In the genomic region with DNA sequence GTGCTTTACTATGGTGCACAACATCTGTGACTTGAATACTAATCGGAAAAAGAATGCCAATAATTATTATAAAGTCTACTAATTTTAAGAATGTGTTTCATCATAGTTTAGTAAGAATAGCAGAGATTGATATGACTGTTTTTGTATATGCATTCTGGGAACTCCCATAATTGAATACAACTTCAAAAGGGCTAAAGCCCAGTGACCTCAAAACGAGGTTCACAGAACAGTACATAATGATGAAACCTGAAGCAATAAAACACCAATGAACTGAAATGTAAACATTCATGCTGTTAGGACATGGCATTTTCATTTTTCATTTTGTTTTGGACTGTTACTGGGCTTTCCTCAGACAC, we compare ENCODE assay signal across 8 cellular contexts. TPM values are rescaled to one million over a fixed set of nuclear protein-coding genes. Genes with fewer than 3 reads are reported as not detected.
A peak's percentile ranks its signal among the peaks of the same experiment; 100 is the strongest.
DNase-seq lines count a peak whose midpoint lies in the region; ATAC-seq and TF ChIP-seq lines count a peak whose summit lies in the region.

No MANE protein-coding gene starts in this region.

- peak; percentile 43 for DNase-seq in GM03348 (ENCODE audit: low spot score)
- DNase-seq in activated B cell treated with CpG ODN at 0.5 μM for 24 hours, result no peak
- DNase-seq in right cardiac atrium, result no peak
- DNase-seq in stimulated activated effector memory CD8-positive, alpha-beta T cell treated with anti-CD3 and anti-CD28 coated beads, Interleukin-12 subunit alpha, Interleukin-12 subunit beta, amount 100 ng/mL, for 72 hours (ENCODE audit: low spot score in 2 of 2), result no peak
- DNase-seq in COR-L47 (lab: John Stamatoyannopoulos, UW), result no peak
- no peak for DNase-seq in NCI-H446 treated with DMSO at 0.1 percent for 48 hours (lab: John Stamatoyannopoulos, UW)
- no peak for DNase-seq in NOMO-1 (lab: John Stamatoyannopoulos, UW; ENCODE audit: unreplicated experiment in 2 of 2)

- ATAC-seq in HG02610 (IDR thresholded peaks at IDR 0.05; ENCODE audit: unreplicated experiment), result peak; percentile 34
- ATAC-seq in activated B cell treated with CpG ODN at 0.5 μM for 24 hours (ENCODE audit: low read depth), result peak; percentile 15
- ATAC-seq in right cardiac atrium, result no peak
- peak; percentile 76 for ATAC-seq in stimulated activated effector memory CD8-positive, alpha-beta T cell treated with anti-CD3 and anti-CD28 coated beads, Interleukin-12 subunit alpha, Interleukin-12 subunit beta, amount 100 ng/mL, for 72 hours

- peaks cover 28% of the 10 kb centered on the region for H3K4me1 Mint-ChIP-seq in activated B cell treated with CpG ODN at 0.5 μM for 24 hours
- peaks cover 13% of the 10 kb centered on the region for H3K4me1 Mint-ChIP-seq in stimulated activated effector memory CD8-positive, alpha-beta T cell treated with anti-CD3 and anti-CD28 coated beads, Interleukin-12 subunit alpha, Interleukin-12 subunit beta, amount 100 ng/mL, for 72 hours

- no peaks in the 10 kb centered on the region for H3K27me3 Mint-ChIP-seq in activated B cell treated with CpG ODN at 0.5 μM for 24 hours

- peak overlapping the region; percentile 64 for H3K4me3 ChIP-seq in right cardiac atrium (ENCODE audit: low read length)

- peaks cover 8% of the 10 kb centered on the region for H3K36me3 Mint-ChIP-seq in activated B cell treated with CpG ODN at 0.5 μM for 24 hours (ENCODE audit: low read depth)
- peaks cover 41% of the 10 kb centered on the region for H3K36me3 Mint-ChIP-seq in stimulated activated effector memory CD8-positive, alpha-beta T cell treated with anti-CD3 and anti-CD28 coated beads, Interleukin-12 subunit alpha, Interleukin-12 subunit beta, amount 100 ng/mL, for 72 hours

- CTCF ChIA-PET in activated B cell treated with CpG ODN at 0.5 μM for 24 hours (lab: Charles Lee), result no interaction called here

- H3K27ac Mint-ChIP-seq in activated B cell treated with CpG ODN at 0.5 μM for 24 hours, result peak overlapping the region; percentile 94
- H3K27ac Mint-ChIP-seq in stimulated activated effector memory CD8-positive, alpha-beta T cell treated with anti-CD3 and anti-CD28 coated beads, Interleukin-12 subunit alpha, Interleukin-12 subunit beta, amount 100 ng/mL, for 72 hours, result peak overlapping the region; percentile 99

- intact Hi-C loops in activated B cell treated with CpG ODN at 0.5 μM for 24 hours (cut with micrococcal nuclease), result loop anchor here (1.0 to 10.0 kb wide), 8 partner anchors 100 to 1458 kb away; a partner anchor contains a TSS
- intact Hi-C loops in right cardiac atrium (cut with DNase I), result no loop called here

- H3K4me1 ChIP-seq in right cardiac atrium (ENCODE audit: control insufficient read depth, insufficient read depth, low read length), result no peaks in the 10 kb centered on the region

- H3K9me3 Mint-ChIP-seq in activated B cell treated with CpG ODN at 0.5 μM for 24 hours, result no peaks in the 10 kb centered on the region
- no peaks in the 10 kb centered on the region for H3K9me3 Mint-ChIP-seq in stimulated activated effector memory CD8-positive, alpha-beta T cell treated with anti-CD3 and anti-CD28 coated beads, Interleukin-12 subunit alpha, Interleukin-12 subunit beta, amount 100 ng/mL, for 72 hours

- H3K27me3 ChIP-seq in right cardiac atrium (ENCODE audit: control insufficient read depth, insufficient read depth), result no peaks in the 10 kb centered on the region

- H3K9me3 ChIP-seq in right cardiac atrium (ENCODE audit: control insufficient read depth, low read length), result no peaks in the 10 kb centered on the region

- 39% methylated on average over 2 of the region's 2 CpGs for WGBS in right cardiac atrium

- H3K4me3 Mint-ChIP-seq in activated B cell treated with CpG ODN at 0.5 μM for 24 hours, result peak overlapping the region; percentile 89
- H3K4me3 Mint-ChIP-seq in stimulated activated effector memory CD8-positive, alpha-beta T cell treated with anti-CD3 and anti-CD28 coated beads, Interleukin-12 subunit alpha, Interleukin-12 subunit beta, amount 100 ng/mL, for 72 hours, result peak overlapping the region; percentile 92

- POLR2A ChIA-PET in activated B cell treated with CpG ODN at 0.5 μM for 24 hours (lab: Charles Lee), result interaction anchor here (0.8 kb wide), 1 partner anchor 911 kb away, joined by 4 read pairs; no protein-coding TSS in a partner anchor

- H3K27ac ChIP-seq in right cardiac atrium (ENCODE audit: low read length), result no peak overlapping the region

- no peak for TF ChIP-seq CTCF in activated B cell treated with CpG ODN at 0.5 μM for 24 hours (IDR thresholded peaks at IDR 0.05)

RNA-seq across cellular contexts. Expression of a gene that starts 0.7 kb away (rescaled TPM):
- total RNA-seq in activated B cell treated with CpG ODN at 0.5 μM for 24 hours, result 6.4 and 6.9 TPM in 2 replicates
- 10 to 100 TPM; 10.3 to 14.5 (median 11.6) TPM for total RNA-seq in right cardiac atrium
- 4.1 TPM for polyA plus RNA-seq in right cardiac atrium

Comparison
In these comparisons a context has a peak if more than half of its experiments do, and no peak if none do; other contexts are left out.
1. ATAC-seq: peak in HG02610 (single experiment), activated B cell treated with CpG ODN at 0.5 μM for 24 hours (single experiment) and stimulated activated effector memory CD8-positive, alpha-beta T cell treated with anti-CD3 and anti-CD28 coated beads, Interleukin-12 subunit alpha, Interleukin-12 subunit beta, amount 100 ng/mL, for 72 hours (single experiment); none in right cardiac atrium (0 of 2).